Comparison of ENCODE assay signal across 8 cellular contexts in genomic region chr7:47755248-47755647, GRCh38.
"Had no signal": no experiment of that assay in that cellular context is flagged by ENCODE, and none has a peak within 500 bp of the region (broad histone marks: within the 10 kb centered on the region; RNA-seq: fewer than 3 reads in every experiment).

No MANE protein-coding gene starts in this region.

- H3K4me3 Mint-ChIP-seq: HFFc6, IgD-negative memory B cell had no signal

- H3K36me3 Mint-ChIP-seq: IgD-negative memory B cell had no signal

- H3K36me3 ChIP-seq: HAP-1 had no signal

- H3K27me3 Mint-ChIP-seq: IgD-negative memory B cell had no signal

- H3K27ac ChIP-seq: GM23248 had no signal

- H3K4me1 ChIP-seq: HAP-1 had no signal

- H3K27ac Mint-ChIP-seq: HFFc6 had no signal

- DNase-seq: GM23248, GOT3, H7, HFFc6, KG1 had no signal

- H3K9me3 ChIP-seq: HAP-1 had no signal

- H3K4me3 ChIP-seq: GM23248, HAP-1 had no signal

- ATAC-seq: HCT116 had no signal
